Comparison of ENCODE assay signal across 21 cellular contexts in the genomic region with DNA sequence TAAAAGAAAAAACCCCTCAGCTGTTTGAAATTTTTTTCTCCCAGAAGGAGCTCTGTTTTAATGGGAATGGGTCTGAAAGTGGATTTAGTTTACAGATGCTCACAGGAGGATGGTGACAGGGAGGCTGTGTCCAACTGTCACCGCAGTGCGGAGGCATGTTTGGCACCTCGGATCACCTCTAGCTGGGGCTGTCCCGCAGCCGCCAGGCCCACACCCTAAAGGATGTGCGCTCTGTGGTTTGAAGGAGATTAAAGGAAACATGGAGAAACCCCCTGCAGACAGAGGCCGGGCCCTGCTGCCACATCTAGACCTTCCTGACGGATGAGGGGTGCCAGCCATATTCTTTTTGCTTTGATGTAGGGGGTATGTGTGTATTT.
"Had no signal": no experiment of that assay in that cellular context is flagged by ENCODE, and none has a peak within 500 bp of the region (broad histone marks: within the 10 kb centered on the region; RNA-seq: fewer than 3 reads in every experiment).

No MANE protein-coding gene starts in this region.

- H3K4me3 Mint-ChIP-seq: activated naive CD4-positive, alpha-beta T cell treated with anti-CD3 and anti-CD28 coated beads, Interleukin-2, amount 10 ng/mL, durations not matched to agents 7 days and 5 days; activated naive CD8-positive, alpha-beta T cell treated with anti-CD3 and anti-CD28 coated beads, Interleukin-2, amount 50 U/mL, for 24 hours; natural killer cell; stimulated activated naive B cell treated with anti-CD40 and anti-IgM and Interleukin-4, amounts not matched to agents 10 μg/mL and 1 μg/mL and 100 μg/mL, for 72 hours; WTC11 had no signal

- H3K36me3 ChIP-seq: heart left ventricle, neutrophil, right lobe of liver, SJSA1 had no signal

- H3K27me3 ChIP-seq: right lobe of liver, SJSA1, testis had no signal

- H3K4me3 ChIP-seq: heart left ventricle, right lobe of liver, SJSA1, skin epidermis, testis had no signal

- H3K36me3 Mint-ChIP-seq: stimulated activated naive B cell treated with anti-CD40 and anti-IgM and Interleukin-4, amounts not matched to agents 10 μg/mL and 1 μg/mL and 100 μg/mL, for 72 hours; WTC11 had no signal

- DNase-seq: activated CD4-positive, alpha-beta T cell treated with anti-CD3 and anti-CD28 coated beads for 48 hours; activated effector memory CD4-positive, alpha-beta T cell treated with Interleukin-2 at 50 U/mL for 16 hours; activated naive CD4-positive, alpha-beta T cell treated with anti-CD3 and anti-CD28 coated beads, Interleukin-2, amount 10 ng/mL, durations not matched to agents 7 days and 5 days; activated naive CD8-positive, alpha-beta T cell treated with anti-CD3 and anti-CD28 coated beads, Interleukin-2, amount 50 U/mL, for 24 hours; cerebellar nuclear complex; cortex of kidney; heart left ventricle; midbrain; stimulated activated CD4-positive, alpha-beta T cell treated with anti-CD3 and anti-CD28 coated beads, Interleukin-1b, Interleukin-23, amount 100 ng/mL, for 48 hours; stimulated activated naive B cell treated with anti-CD40 and anti-IgM and Interleukin-4, amounts not matched to agents 10 μg/mL and 1 μg/mL and 100 μg/mL, for 72 hours; T1000; testis; trophoblast cell had no signal

- H3K9me3 Mint-ChIP-seq: natural killer cell had no signal

- FAIRE-seq: endometrium, islet of Langerhans had no signal

- H3K27ac Mint-ChIP-seq: activated naive CD4-positive, alpha-beta T cell treated with anti-CD3 and anti-CD28 coated beads, Interleukin-2, amount 10 ng/mL, durations not matched to agents 7 days and 5 days; activated naive CD8-positive, alpha-beta T cell treated with anti-CD3 and anti-CD28 coated beads, Interleukin-2, amount 50 U/mL, for 24 hours; natural killer cell; WTC11 had no signal

- H3K4me1 Mint-ChIP-seq: WTC11 had no signal
